Comparison of ENCODE assay signal across 17 cellular contexts in the genomic region with DNA sequence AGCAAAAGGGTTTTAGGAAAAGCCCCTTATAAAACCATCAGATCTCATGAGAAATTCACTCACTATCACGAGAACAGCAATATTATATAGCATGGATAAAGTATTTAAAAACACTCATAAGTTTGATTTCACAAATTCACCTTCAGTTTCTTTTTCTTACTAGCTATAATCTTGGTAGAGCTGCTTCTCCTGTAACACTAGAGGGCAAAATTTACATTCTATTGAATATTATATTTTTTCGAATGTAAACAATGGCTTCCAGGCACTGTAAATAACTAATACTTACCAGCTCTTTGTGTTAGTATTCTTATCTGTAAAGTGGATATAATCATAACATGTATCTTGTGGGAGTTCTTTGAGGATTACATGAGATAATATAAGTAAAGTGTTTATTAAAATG.
A peak's percentile ranks its signal among the peaks of the same experiment; 100 is the strongest.
DNase-seq lines count a peak whose midpoint lies in the region; ATAC-seq and TF ChIP-seq lines count a peak whose summit lies in the region.
"Had no signal": no experiment of that assay in that cellular context is flagged by ENCODE, and none has a peak within 500 bp of the region (broad histone marks: within the 10 kb centered on the region; RNA-seq: fewer than 3 reads in every experiment).

No MANE protein-coding gene starts in this region.

- H3K4me2 ChIP-seq in PC-3 (ENCODE audit: low read length) (peak overlapping the region; percentile 8; the same call in 1 of the 2 replicates), osteoblast (ENCODE audit: insufficient read depth, low read length) (peak overlapping the region; percentile 0)

- ATAC-seq in heart right ventricle (no peak), Right ventricle myocardium inferior (no peak), PC-3 (peak; percentile 55), upper lobe of left lung (ENCODE audit: low FRiP score in 2 of 2) (no peak)
- ATAC-seq: WTC11 had no signal

- no peaks in the 10 kb centered on the region for H3K79me2 ChIP-seq in PC-3 (ENCODE audit: low read length)
- no peaks in the 10 kb centered on the region for H3K79me2 ChIP-seq in osteoblast (ENCODE audit: insufficient read depth, low read length)

- intact Hi-C loops in heart right ventricle (cut with DNase I) (loop anchor here in 3 of 10 donors (10.0 kb wide), 2 partner anchors 159 to 209 kb away; no protein-coding TSS in a partner anchor), Right ventricle myocardium inferior (cut with DNase I) (loop anchor here (2.0 to 10.0 kb wide), 2 partner anchors 159 to 213 kb away; no protein-coding TSS in a partner anchor), PC-3 (cut with micrococcal nuclease) (loop anchor here (1.0 kb wide), 3 partner anchors 159 to 246 kb away; no protein-coding TSS in a partner anchor), testis (cut with DNase I; ENCODE audit: low total_unique reads) (no loop called here)

- no peak for TF ChIP-seq EP300 in upper lobe of left lung (IDR thresholded peaks at IDR 0.05)

- POLR2A ChIA-PET in PC-3 (lab: Charles Lee; ENCODE audit: unreplicated experiment) = no interaction called here

- no peaks in the 10 kb centered on the region for H3K36me3 ChIP-seq in heart right ventricle
- H3K36me3 ChIP-seq in PC-3 (ENCODE audit: low read depth, low read length) = no peaks in the 10 kb centered on the region
- H3K36me3 ChIP-seq in osteoblast (ENCODE audit: insufficient read depth, low read length) = no peaks in the 10 kb centered on the region
- H3K36me3 ChIP-seq in upper lobe of left lung = no peaks in the 10 kb centered on the region
- no peaks in the 10 kb centered on the region for H3K36me3 ChIP-seq in testis (ENCODE audit: low read depth, missing control alignments)
- H3K36me3 ChIP-seq: vagina had no signal

- no peak overlapping the region for H3K9ac ChIP-seq in PC-3 (ENCODE audit: low read length)

- no peaks in the 10 kb centered on the region for H3F3A ChIP-seq in PC-3 (ENCODE audit: low read length, unreplicated experiment)

- no peaks in the 10 kb centered on the region for H3K4me1 ChIP-seq in heart right ventricle
- no peaks in the 10 kb centered on the region for H3K4me1 ChIP-seq in PC-3 (ENCODE audit: insufficient read depth, low read length)
- H3K4me1 ChIP-seq in osteoblast (ENCODE audit: insufficient read depth, low read length) = no peaks in the 10 kb centered on the region
- no peaks in the 10 kb centered on the region for H3K4me1 ChIP-seq in upper lobe of left lung
- H3K4me1 ChIP-seq in testis = no peaks in the 10 kb centered on the region
- H3K4me1 ChIP-seq: vagina had no signal

- TF ChIP-seq POLR2A in upper lobe of left lung (IDR thresholded peaks at IDR 0.05) (no peak), testis (IDR thresholded peaks at IDR 0.05) (no peak)

- H4K20me1 ChIP-seq in PC-3 (ENCODE audit: low read length) (no peaks in the 10 kb centered on the region), osteoblast (ENCODE audit: insufficient read depth, low read length) (no peaks in the 10 kb centered on the region)

- no peaks in the 10 kb centered on the region for H3K27me3 ChIP-seq in heart right ventricle
- H3K27me3 ChIP-seq in PC-3 (ENCODE audit: low read length) = no peaks in the 10 kb centered on the region
- H3K27me3 ChIP-seq in osteoblast (ENCODE audit: insufficient read depth, low read length) = no peaks in the 10 kb centered on the region
- H3K27me3 ChIP-seq in upper lobe of left lung = no peaks in the 10 kb centered on the region
- H3K27me3 ChIP-seq in testis = no peaks in the 10 kb centered on the region
- H3K27me3 ChIP-seq: vagina had no signal

- CTCF ChIA-PET in PC-3 (lab: Charles Lee) = interaction anchor here (0.8 to 1.1 kb wide), 3 partner anchors 114 to 162 kb away, joined by 3 to 7 read pairs (median 4); no protein-coding TSS in a partner anchor

- H3K9me2 ChIP-seq in PC-3 (replicated peaks; ENCODE audit: low read length) = no peaks in the 10 kb centered on the region

- WGBS in heart right ventricle, 2 donors = 82 to 89% methylated on average over 2 of the region's 2 CpGs
- 63 to 78% methylated on average over 2 of the region's 2 CpGs for WGBS in upper lobe of left lung, 2 donors
- 86 to 89% methylated on average over 2 of the region's 2 CpGs for whole genome bisulfite sequencing in testis, 2 donors

- H3K27ac ChIP-seq in heart right ventricle (no peak overlapping the region), PC-3 (ENCODE audit: low read length) (no peak overlapping the region), osteoblast (ENCODE audit: low read depth, low read length) (no peak overlapping the region), upper lobe of left lung (no peak overlapping the region), testis (no peak overlapping the region)
- H3K27ac ChIP-seq: HL-60, vagina had no signal

- BruUV-seq in PC-3 (replicated peaks; lab: Mats Ljungman, UMichigan) = no TSS peak

- TF ChIP-seq CTCF in heart right ventricle (IDR thresholded peaks at IDR 0.05) = peak in 7 of 9 donors; percentile 6 to 40 (median 31)
- peak; percentile 79 for TF ChIP-seq CTCF in PC-3 (conservative IDR thresholded peaks at IDR 0.05; ENCODE audit: low read depth, low read length)
- peak; percentile 46 for TF ChIP-seq CTCF in choroid plexus epithelial cell (conservative IDR thresholded peaks at IDR 0.05; ENCODE audit: low read depth, low read length)
- TF ChIP-seq CTCF in osteoblast (IDR thresholded peaks at IDR 0.05; ENCODE audit: extremely low read depth, low read depth, low read length) = peak; percentile 45
- TF ChIP-seq CTCF in upper lobe of left lung (IDR thresholded peaks at IDR 0.05) = no peak
- TF ChIP-seq CTCF in testis (IDR thresholded peaks at IDR 0.05) = no peak

- H3K9me3 ChIP-seq in heart right ventricle = no peaks in the 10 kb centered on the region
- no peaks in the 10 kb centered on the region for H3K9me3 ChIP-seq in PC-3 (ENCODE audit: low read length)
- H3K9me3 ChIP-seq in osteoblast (ENCODE audit: low read depth, low read length) = no peaks in the 10 kb centered on the region
- H3K9me3 ChIP-seq in upper lobe of left lung = no peaks in the 10 kb centered on the region
- no peaks in the 10 kb centered on the region for H3K9me3 ChIP-seq in testis
- H3K9me3 ChIP-seq: vagina had no signal

- DNase-seq in heart right ventricle = no peak
- no peak for DNase-seq in Right ventricle myocardium inferior (ENCODE audit: missing footprints)
- DNase-seq in PC-3 = peak; percentile 56
- DNase-seq in choroid plexus epithelial cell (ENCODE audit: low read depth) = peak; percentile 23
- DNase-seq in osteoblast (ENCODE audit: insufficient read length, low spot score, missing footprints) = no peak
- DNase-seq in upper lobe of left lung = no peak
- no peak for DNase-seq in activated CD4-positive, alpha-beta T cell treated with anti-CD3 and anti-CD28 coated beads, Interleukin-2, amount 50 U/mL, for 1 hour
- DNase-seq in testis = no peak
- DNase-seq: activated gamma-delta T cell, GF-D8, immature natural killer cell, Kasumi-1, NCI-H1694 treated with DMSO at 0.1 percent for 48 hours, NCI-H510A had no signal

- H2AFZ ChIP-seq in PC-3 (ENCODE audit: low read length) (peak overlapping the region; percentile 58; the same call in 1 of the 2 replicates), osteoblast (ENCODE audit: low read length) (peak overlapping the region; percentile 33)

- H3K4me3 ChIP-seq in heart right ventricle = no peak overlapping the region
- H3K4me3 ChIP-seq in PC-3 (ENCODE audit: low read length) = peak overlapping the region; percentile 3; the same call in 1 of the 2 replicates
- H3K4me3 ChIP-seq in choroid plexus epithelial cell (ENCODE audit: low read depth, low read length) = no peak overlapping the region
- H3K4me3 ChIP-seq in osteoblast (ENCODE audit: insufficient read depth, low read length) = no peak overlapping the region
- no peak overlapping the region for H3K4me3 ChIP-seq in upper lobe of left lung
- no peak overlapping the region for H3K4me3 ChIP-seq in testis
- H3K4me3 ChIP-seq: vagina had no signal

Comparison
In these comparisons a context has a peak if more than half of its experiments do, and no peak if none do; other contexts are left out.
1. DNase-seq: peak in PC-3 (single experiment) and choroid plexus epithelial cell (single experiment); none in heart right ventricle (0 of 2), Right ventricle myocardium inferior (single experiment), osteoblast (single experiment), upper lobe of left lung (0 of 2), activated CD4-positive, alpha-beta T cell treated with anti-CD3 and anti-CD28 coated beads, Interleukin-2, amount 50 U/mL, for 1 hour (single experiment) and testis (single experiment).
2. CTCF ChIP-seq: peak in heart right ventricle (7 of 9), PC-3 (single experiment), choroid plexus epithelial cell (single experiment) and osteoblast (single experiment); none in upper lobe of left lung (0 of 6) and testis (0 of 3).